ENCODE assay signal across 8 cellular contexts in genomic region chr1:53195913-53196484, GRCh38. TPM values are rescaled to one million over a fixed set of nuclear protein-coding genes. Genes with fewer than 3 reads are reported as not detected.
DNase-seq lines count a peak whose midpoint lies in the region; ATAC-seq and TF ChIP-seq lines count a peak whose summit lies in the region.

No MANE protein-coding gene starts in this region.

- no peak for TF ChIP-seq POLR2A in right lobe of liver (IDR thresholded peaks at IDR 0.05)
- TF ChIP-seq POLR2A in upper lobe of left lung (IDR thresholded peaks at IDR 0.05) = no peak

- H3K4me1 ChIP-seq in right lobe of liver = peaks cover 0 to 48% (median 19%) of the 10 kb centered on the region in 4 donors
- H3K4me1 ChIP-seq in upper lobe of left lung = peaks cover 16 to 30% (median 24%) of the 10 kb centered on the region in 4 donors

- no peaks in the 10 kb centered on the region for H3K27me3 ChIP-seq in right lobe of liver
- no peaks in the 10 kb centered on the region for H3K27me3 ChIP-seq in upper lobe of left lung

- DNase-seq in NCI-H748 (lab: John Stamatoyannopoulos, UW; ENCODE audit: unreplicated experiment) (peak; percentile 41), NCI-H748 treated with DMSO at 0.1 percent for 48 hours (lab: John Stamatoyannopoulos, UW) (no peak), astrocyte of the spinal cord (ENCODE audit: low read depth, low spot score) (no peak), right lobe of liver (peak; percentile 58 to 73 (median 66)), upper lobe of left lung (no peak), omental fat pad (ENCODE audit: low spot score) (no peak), 8988T (no peak)

- H3K36me3 ChIP-seq in right lobe of liver = peaks cover 0 to 3% (median 0%) of the 10 kb centered on the region in 4 donors
- peaks cover 0 to 3% (median 3%) of the 10 kb centered on the region in 4 donors for H3K36me3 ChIP-seq in upper lobe of left lung

- H3K4me3 ChIP-seq in astrocyte of the spinal cord (ENCODE audit: low read depth, low read length) = peak overlapping the region; percentile 85
- H3K4me3 ChIP-seq in right lobe of liver = peak overlapping the region; percentile 96 to 98 (median 97)
- H3K4me3 ChIP-seq in upper lobe of left lung = peak overlapping the region in 3 of 4 donors; percentile 72 to 94 (median 72)

- H3K27ac ChIP-seq in right lobe of liver = peak overlapping the region; percentile 97 to 99 (median 99)
- peak overlapping the region; percentile 95 to 99 (median 98) for H3K27ac ChIP-seq in upper lobe of left lung

- in situ Hi-C loops in astrocyte of the spinal cord (cut with HindIII; ENCODE audit: low sequenced_read_pairs) = no loop called here

- no peak for TF ChIP-seq CTCF in astrocyte of the spinal cord (IDR thresholded peaks at IDR 0.05; ENCODE audit: low read depth, low read length)
- no peak for TF ChIP-seq CTCF in right lobe of liver (IDR thresholded peaks at IDR 0.05)
- no peak for TF ChIP-seq CTCF in upper lobe of left lung (IDR thresholded peaks at IDR 0.05)
- TF ChIP-seq CTCF in omental fat pad (IDR thresholded peaks at IDR 0.05) = no peak

- H3K9me3 ChIP-seq in right lobe of liver (no peaks in the 10 kb centered on the region), upper lobe of left lung (no peaks in the 10 kb centered on the region)

- peak; percentile 2 for ATAC-seq in HG03460 (IDR thresholded peaks at IDR 0.05; ENCODE audit: unreplicated experiment)
- ATAC-seq in right lobe of liver = peak; percentile 72 to 83 (median 74)
- peak in 1 of 2 donors; percentile 13 for ATAC-seq in upper lobe of left lung (ENCODE audit: low FRiP score in 2 of 2)
- ATAC-seq in omental fat pad (ENCODE audit: low FRiP score) = no peak

- WGBS in right lobe of liver (ENCODE audit: insufficient coverage, low coverage, low lambda C conversion rate, missing lambda C conversion rate) = 14% methylated on average over 10 of the region's 11 CpGs
- 46 to 47% methylated on average over 11 of the region's 11 CpGs for WGBS in upper lobe of left lung, 2 donors

- no peak for TF ChIP-seq EP300 in upper lobe of left lung (IDR thresholded peaks at IDR 0.05)

- intact Hi-C loops in right lobe of liver (cut with DNase I) = no loop called here

RNA-seq across cellular contexts. Expression of gene CPT2, which starts 0.6 kb away (rescaled TPM):
- total RNA-seq in right lobe of liver = 100 to 1,000 TPM in 2 of 6 experiments, 10 to 100 TPM in 4; 37.6 to 108 (median 81.6) TPM
- 10 to 100 TPM; 16.8 to 39.2 (median 27.6) TPM for total RNA-seq in upper lobe of left lung
- total RNA-seq in omental fat pad = 10 to 100 TPM; 11.4 to 30.4 (median 17.6) TPM

RNA-seq across cellular contexts. Expression of gene CZIB, which starts 24.4 kb away (rescaled TPM):
- total RNA-seq in right lobe of liver = 10 to 100 TPM; 20.6 to 28.8 (median 24.2) TPM
- 10 to 100 TPM; 28.0 to 61.3 (median 42.4) TPM for total RNA-seq in upper lobe of left lung
- 10 to 100 TPM; 43.1 to 74.4 (median 62.3) TPM for total RNA-seq in omental fat pad

RNA-seq across cellular contexts. Expression of gene MAGOH, which starts 42.3 kb away (rescaled TPM):
- 10 to 100 TPM; 10.9 to 28.1 (median 19.4) TPM for total RNA-seq in right lobe of liver
- 10 to 100 TPM; 18.6 to 49.8 (median 33.8) TPM for total RNA-seq in upper lobe of left lung
- total RNA-seq in omental fat pad = 10 to 100 TPM; 20.3 to 46.7 (median 26.8) TPM

RNA-seq across cellular contexts. Expression of gene SLC1A7, which starts 53.6 kb away (rescaled TPM):
- total RNA-seq in right lobe of liver (1 to 10 TPM in 1 of 6 experiments, under 1 TPM in 5; 0.31 to 1.3 (median 0.61) TPM), upper lobe of left lung (1 to 10 TPM in 2 of 6 donors, under 1 TPM in 2, not detected in 2; 0.37 to 1.3 (median 0.77) TPM), omental fat pad (under 1 TPM in 3 of 4 donors, not detected in 1; 0.19 to 0.63 (median 0.48) TPM)

Comparison
In these comparisons a context has a peak if more than half of its experiments do, and no peak if none do; other contexts are left out.
1. DNase-seq: peak in NCI-H748 (single experiment) and right lobe of liver (3 of 3); none in NCI-H748 treated with DMSO at 0.1 percent for 48 hours (single experiment), astrocyte of the spinal cord (single experiment), upper lobe of left lung (0 of 2), omental fat pad (single experiment) and 8988T (single experiment).
2. Peak in every context shown above with its lines, with median percentiles within 50 percentile points of each other: H3K4me3 ChIP-seq.